In the genomic region with DNA sequence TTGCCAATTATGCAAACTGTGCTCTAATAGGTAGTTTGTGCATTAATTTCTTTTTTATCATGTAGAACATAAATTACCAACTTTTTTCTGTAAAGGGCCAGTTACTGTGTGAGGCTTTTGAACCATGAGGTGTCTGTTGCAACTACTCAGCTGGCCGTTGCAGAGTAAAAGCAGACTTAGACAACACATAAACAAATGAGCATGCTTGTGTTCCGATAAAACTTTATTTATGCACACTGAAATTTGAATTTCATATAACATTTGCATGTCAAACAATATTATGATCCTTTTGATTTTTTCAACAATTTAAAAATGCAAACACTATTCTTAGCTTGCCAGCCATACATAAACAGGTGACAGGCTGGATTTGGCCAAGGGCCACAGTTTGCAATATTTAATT, we compare ENCODE assay signal across 8 cellular contexts.
"Had no signal": no experiment of that assay in that cellular context is flagged by ENCODE, and none has a peak within 500 bp of the region (broad histone marks: within the 10 kb centered on the region; RNA-seq: fewer than 3 reads in every experiment).

No MANE protein-coding gene starts in this region.

- ATAC-seq: HCT116, HepG2 had no signal

- H3K4me1 ChIP-seq: HAP-1 had no signal

- H3K9ac ChIP-seq: GM23248 had no signal

- H3K4me3 ChIP-seq: GM23248, HAP-1 had no signal

- H3K27ac ChIP-seq: GM23248, HL-60 had no signal

- H3K36me3 ChIP-seq: HAP-1 had no signal

- FAIRE-seq: HepG2 had no signal

- DNase-seq: GM23248, GOT3, H7, HFFc6 had no signal

- H2AFZ ChIP-seq: GM23248 had no signal

- H3K9me3 ChIP-seq: HAP-1 had no signal
